Comparison of ENCODE assay signal across 3 cellular contexts in the genomic region with DNA sequence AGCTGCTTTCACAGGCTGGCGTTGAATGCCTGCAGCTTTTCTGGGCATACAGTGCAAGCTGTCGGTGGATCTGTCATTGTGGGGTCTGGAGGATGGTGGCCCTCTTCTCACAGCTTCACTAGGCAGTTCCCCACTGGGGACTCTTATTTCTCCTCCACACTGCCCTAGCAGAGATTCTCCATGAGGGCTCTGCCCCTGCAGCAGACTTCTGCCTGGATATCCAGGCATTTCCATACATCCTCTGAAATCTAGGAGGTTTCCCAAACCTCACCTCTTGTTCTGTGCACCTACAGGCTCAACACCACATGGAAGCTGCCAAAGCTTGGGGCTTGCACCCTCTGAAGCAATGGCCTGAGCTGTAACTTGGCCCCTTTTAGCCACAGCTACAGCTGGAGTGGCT. TPM values are rescaled to one million over a fixed set of nuclear protein-coding genes. Genes with fewer than 3 reads are reported as not detected.
"Had no signal": no experiment of that assay in that cellular context is flagged by ENCODE, and none has a peak within 500 bp of the region (broad histone marks: within the 10 kb centered on the region; RNA-seq: fewer than 3 reads in every experiment).

No MANE protein-coding gene starts in this region.

RNA-seq across cellular contexts. Expression of a gene that starts 9.6 kb away (rescaled TPM):
- total RNA-seq: HepG2, HT-29 had no signal
- polyA plus RNA-seq: HepG2, IMR-90 had no signal
